In the genomic region with DNA sequence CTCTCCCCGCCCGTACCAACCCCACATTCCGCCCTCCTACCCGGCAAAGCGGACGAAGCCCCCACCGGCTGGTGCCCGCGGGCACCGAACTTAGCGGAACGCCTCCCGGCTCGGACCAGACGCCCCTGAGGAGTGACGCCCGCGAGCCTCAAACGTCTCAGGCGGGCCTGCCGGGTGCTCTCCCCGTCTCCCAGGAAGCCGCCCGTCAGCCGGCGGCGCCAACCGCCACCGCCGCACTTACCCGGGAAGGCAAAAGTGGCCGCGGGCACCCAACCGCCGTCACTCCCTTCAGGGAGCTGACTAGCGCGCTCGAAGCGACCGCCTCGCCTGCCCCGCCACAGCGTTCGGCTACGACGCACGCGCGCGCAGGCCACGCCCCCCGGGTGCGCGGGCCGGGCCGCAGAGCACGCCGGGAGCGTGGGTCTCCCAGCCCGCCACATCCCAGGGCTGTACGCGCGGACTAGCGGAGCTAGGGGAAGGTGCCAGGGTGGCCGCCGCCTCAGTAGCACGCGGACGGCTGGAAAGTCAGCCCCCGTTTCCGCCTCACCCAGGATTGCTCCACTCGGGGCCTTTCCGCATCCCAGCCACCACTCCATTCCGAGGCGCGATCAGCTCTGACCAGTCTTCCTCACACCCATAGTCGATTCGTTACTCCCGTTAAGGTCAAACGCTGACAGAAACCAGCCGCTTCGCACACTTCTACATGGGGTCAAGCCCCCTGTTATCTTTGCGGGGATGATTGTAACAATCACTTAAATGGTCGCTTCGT, we compare ENCODE assay signal across 8 cellular contexts.
A peak's percentile ranks its signal among the peaks of the same experiment; 100 is the strongest.
DNase-seq lines count a peak whose midpoint lies in the region; ATAC-seq lines count a peak whose summit lies in the region.

TEX30 (minus strand) TSS at position 346 of the 769 bp plus-strand sequence. CDS start 3,760 bp downstream, outside the sequence.

- H3K27ac ChIP-seq in cingulate gyrus (ENCODE audit: low read depth, low read length) (peak within 1 kb of the TSS; percentile 67), layer of hippocampus (ENCODE audit: low read depth, low read length) (peak within 1 kb of the TSS; percentile 62)

- DNase-seq in Ammon's horn (ENCODE audit: low spot score) (peak; percentile 86), NCI-H345 treated with DMSO at 0.1 percent for 48 hours (lab: John Stamatoyannopoulos, UW; ENCODE audit: unreplicated experiment) (peak; percentile 82)
- DNase-seq in activated CD4-positive, alpha-beta T cell treated with anti-CD3 and anti-CD28 coated beads for 48 hours = peak; percentile 89
- DNase-seq in stimulated activated CD4-positive, alpha-beta T cell treated with anti-CD3 and anti-CD28 coated beads, Interleukin-1b, Interleukin-23, amount 100 ng/mL, for 4 hours (ENCODE audit: low read depth in 2 of 2) = peak; percentile 81 to 87

- ATAC-seq in GM19035 (IDR thresholded peaks at IDR 0.05; ENCODE audit: unreplicated experiment) (peak; percentile 91), HG03280 (IDR thresholded peaks at IDR 0.05; ENCODE audit: unreplicated experiment) (peak; percentile 95)

- H3K27me3 ChIP-seq in layer of hippocampus (ENCODE audit: control insufficient read depth, insufficient read depth, low read length) = no peaks in the 10 kb centered on the region

Comparison
In these comparisons a context has a peak if more than half of its experiments do, and no peak if none do; other contexts are left out.
1. Peak in every context shown above with its lines: DNase-seq, ATAC-seq and H3K27ac ChIP-seq.